Comparison of ENCODE assay signal across 11 cellular contexts in genomic region chrX:10617964-10618342, GRCh38. TPM values are rescaled to one million over a fixed set of nuclear protein-coding genes. Genes with fewer than 3 reads are reported as not detected.
A peak's percentile ranks its signal among the peaks of the same experiment; 100 is the strongest.
DNase-seq lines count a peak whose midpoint lies in the region; ATAC-seq and TF ChIP-seq lines count a peak whose summit lies in the region.
"Had no signal": no experiment of that assay in that cellular context is flagged by ENCODE, and none has a peak within 500 bp of the region (broad histone marks: within the 10 kb centered on the region; RNA-seq: fewer than 3 reads in every experiment).

No MANE protein-coding gene starts in this region.

- no peaks in the 10 kb centered on the region for H3K27me3 ChIP-seq in iPS-15b (ENCODE audit: control insufficient read depth, insufficient read depth, low read length)
- H3K27me3 ChIP-seq in thyroid gland, result peaks cover 4% of the 10 kb centered on the region
- H3K27me3 ChIP-seq: body of pancreas had no signal

- peaks cover 18% of the 10 kb centered on the region for H3K4me1 ChIP-seq in iPS-15b (ENCODE audit: control insufficient read depth, insufficient read depth, low read length)
- peaks cover 3 to 7% of the 10 kb centered on the region in 2 donors for H3K4me1 ChIP-seq in thyroid gland
- H3K4me1 ChIP-seq: body of pancreas had no signal

- peak overlapping the region in 1 of 3 donors; percentile 9 for H3K27ac ChIP-seq in thyroid gland

- H3K9me3 ChIP-seq in iPS-15b (ENCODE audit: control insufficient read depth, insufficient read depth, low read length) (no peaks in the 10 kb centered on the region), thyroid gland (no peaks in the 10 kb centered on the region)
- H3K9me3 ChIP-seq: body of pancreas had no signal

- intact Hi-C loops in thyroid gland (cut with DNase I), result no loop called here

- peak; percentile 25 for DNase-seq in NCI-H2107 treated with DMSO at 0.1 percent for 48 hours (lab: John Stamatoyannopoulos, UW; ENCODE audit: unreplicated experiment)
- DNase-seq in NCI-H2107 (lab: John Stamatoyannopoulos, UW), result no peak
- DNase-seq in thyroid gland, result peak; percentile 69 to 73
- no peak for DNase-seq in NCI-H226
- DNase-seq in AML-193 (lab: John Stamatoyannopoulos, UW), result no peak
- DNase-seq in activated T-cell treated with anti-CD3 and anti-CD28 coated beads, Interleukin-2, amount 50 U/mL, for 48 hours, result no peak
- DNase-seq: naive thymus-derived CD8-positive, alpha-beta T cell; T-cell had no signal

- TF ChIP-seq CTCF in thyroid gland (IDR thresholded peaks at IDR 0.05), result no peak

- H3K9ac ChIP-seq in iPS-15b (ENCODE audit: low read depth, low read length), result no peak overlapping the region

- TF ChIP-seq POLR2A in thyroid gland (IDR thresholded peaks at IDR 0.05), result no peak

- H3K36me3 ChIP-seq in iPS-15b (ENCODE audit: control insufficient read depth, insufficient read depth, low read length) (no peaks in the 10 kb centered on the region), thyroid gland (no peaks in the 10 kb centered on the region)

- H3K4me3 ChIP-seq in iPS-15b (ENCODE audit: low read depth, low read length) (peak overlapping the region; percentile 62), thyroid gland (replicated peaks in 1 of 3) (no peak overlapping the region)
- H3K4me3 ChIP-seq: body of pancreas had no signal

- ATAC-seq in SK-N-SH treated with all-trans-retinoic acid at 6 μM for 48 hours, result peak; percentile 4; the same call in 1 of the 3 replicates
- ATAC-seq: body of pancreas; naive thymus-derived CD8-positive, alpha-beta T cell; T-cell had no signal

- 40% methylated on average over 1 to 3 of the region's 3 CpGs for WGBS in thyroid gland, 2 donors

TF ChIP-seq in SK-N-SH treated with all-trans-retinoic acid at 6 μM for 48 hours, 23 proteins besides CTCF, POLR2A, EP300 and RAD21:
- no peak for TF ChIP-seq ZNF565 (CRISPR knock-in tag; conservative IDR thresholded peaks at IDR 0.05; ENCODE audit: low read depth)
- TF ChIP-seq ZFP3 (CRISPR knock-in tag; IDR thresholded peaks at IDR 0.05), result no peak
- TF ChIP-seq SNAI2 (CRISPR knock-in tag; IDR thresholded peaks at IDR 0.05), result no peak
- no peak for TF ChIP-seq GLIS3 (CRISPR knock-in tag; IDR thresholded peaks at IDR 0.05)

RNA-seq across cellular contexts. Expression of gene MID1, which starts 2.4 kb away (rescaled TPM):
- 10 to 100 TPM in 3 of 4 donors, 1 to 10 TPM in 1; 9.5 to 19.5 (median 12.7) TPM for total RNA-seq in thyroid gland

Comparison
In these comparisons a context has a peak if more than half of its experiments do, and no peak if none do; other contexts are left out.
1. DNase-seq: peak in NCI-H2107 treated with DMSO at 0.1 percent for 48 hours (single experiment) and thyroid gland (2 of 2); none in NCI-H2107 (single experiment), NCI-H226 (single experiment), AML-193 (0 of 2) and activated T-cell treated with anti-CD3 and anti-CD28 coated beads, Interleukin-2, amount 50 U/mL, for 48 hours (0 of 2).